22 cellular contexts compared by ENCODE assay signal in the genomic region with DNA sequence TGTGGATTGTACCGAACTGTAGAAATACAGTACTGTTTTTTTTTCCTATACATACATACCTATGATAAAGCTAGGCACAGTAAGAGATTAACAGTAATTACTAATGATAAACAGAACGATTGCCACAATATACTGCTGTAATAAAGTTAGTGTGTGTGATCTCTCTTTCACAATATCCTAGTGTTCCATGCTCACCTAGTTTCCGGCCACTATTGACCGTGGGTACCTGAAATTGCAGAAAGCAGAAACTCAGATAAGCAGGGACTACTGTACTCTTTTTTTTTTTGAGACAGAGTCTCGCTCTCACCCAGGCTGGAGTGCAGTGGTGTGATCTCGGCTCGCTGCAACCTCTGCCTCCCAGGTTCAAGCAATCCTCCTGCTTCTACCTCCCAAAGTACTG. TPM values are rescaled to one million over a fixed set of nuclear protein-coding genes. Genes with fewer than 3 reads are reported as not detected.
"Had no signal": no experiment of that assay in that cellular context is flagged by ENCODE, and none has a peak within 500 bp of the region (broad histone marks: within the 10 kb centered on the region; RNA-seq: fewer than 3 reads in every experiment).

No MANE protein-coding gene starts in this region.

- H3K4me3 ChIP-seq: K562 had no signal

- H3K36me3 Mint-ChIP-seq: IgD-negative memory B cell had no signal

- H3K27ac Mint-ChIP-seq: IgD-negative memory B cell had no signal

- H3K9me3 Mint-ChIP-seq: IgD-negative memory B cell had no signal

- DNase-seq: Kasumi-1, MM.1S, NCI-H1092 treated with DMSO at 0.1 percent for 48 hours, NCI-H1436, NCI-H187, NCI-H2029, NCI-H2081 treated with DMSO at 0.1 percent for 48 hours, NCI-H2171, NCI-H226, NCI-H446, NCI-H510A, NCI-H524 treated with DMSO at 0.1 percent for 48 hours, NCI-H69, NCI-H774, SHP77 had no signal

- H3K4me2 ChIP-seq: KMS-11 had no signal

- H3K4me3 Mint-ChIP-seq: IgD-negative memory B cell had no signal

- ATAC-seq: K562, SK-N-SH treated with all-trans-retinoic acid at 6 μM for 48 hours had no signal

- H3K27ac ChIP-seq: KMS-11 had no signal

RNA-seq across cellular contexts. Expression of gene RNU6ATAC, which starts 4.8 kb away (rescaled TPM):
- total RNA-seq: HT1080, M059J, SK-MEL-5 had no signal
- polyA plus RNA-seq: IgD-negative memory B cell, K562 had no signal
